In genomic region chr2:11465485-11466306, GRCh38 we compare ENCODE assay signal across 8 cellular contexts. TPM values are rescaled to one million over a fixed set of nuclear protein-coding genes. Genes with fewer than 3 reads are reported as not detected.
DNase-seq lines count a peak whose midpoint lies in the region; ATAC-seq and FAIRE-seq lines count a peak whose summit lies in the region.

Gene E2F6, minus strand, starts transcription at chr2:11466161. Its CDS starts 282 bp downstream, at chr2:11465879.

- peak within 1 kb of the TSS; percentile 64 for H2AFZ ChIP-seq in Karpas-422 (ENCODE audit: low read length)

- no peaks in the 10 kb centered on the region for H3K9me2 ChIP-seq in Karpas-422 (replicated peaks; ENCODE audit: insufficient read depth, low read length)

- no peaks in the 10 kb centered on the region for H3K27me3 ChIP-seq in Karpas-422 (ENCODE audit: low read length)
- H3K27me3 ChIP-seq in esophagus (ENCODE audit: control insufficient read depth in 1 of 2, insufficient read depth in 2 of 2, low read length in 2 of 2): no peaks in the 10 kb centered on the region
- H3K27me3 ChIP-seq in muscle layer of duodenum (ENCODE audit: low read depth, low read length): no peaks in the 10 kb centered on the region

- peak; percentile 69 for ATAC-seq in GM21723 (IDR thresholded peaks at IDR 0.05; ENCODE audit: unreplicated experiment)

- H3K27ac ChIP-seq in Karpas-422 (ENCODE audit: low read length): peak within 1 kb of the TSS; percentile 10
- H3K27ac ChIP-seq in esophagus (ENCODE audit: low read depth in 2 of 2, low read length in 1 of 2): peak within 1 kb of the TSS; percentile 89 to 92
- H3K27ac ChIP-seq in muscle layer of duodenum (ENCODE audit: low read length): peak within 1 kb of the TSS; percentile 18

- peak within 1 kb of the TSS; percentile 90 for H3K4me2 ChIP-seq in Karpas-422 (ENCODE audit: low read depth, low read length, poor library complexity, severe bottlenecking)

- peaks cover 10% of the 10 kb centered on the region; the same call in 1 of the 2 replicates for H3K36me3 ChIP-seq in Karpas-422 (ENCODE audit: insufficient read depth, low read length)
- no peaks in the 10 kb centered on the region for H3K36me3 ChIP-seq in esophagus (ENCODE audit: control insufficient read depth in 2 of 2, insufficient read depth in 2 of 2, low read length in 1 of 2)
- peaks cover 0 to 7% of the 10 kb centered on the region in 2 donors for H3K36me3 ChIP-seq in muscle layer of duodenum (ENCODE audit: control insufficient read depth in 1 of 2, insufficient read depth in 2 of 2, low read length in 2 of 2)

- peak; percentile 49 for FAIRE-seq in RCC 7860 (lab: Jason Lieb, UNC)

- H3K9me3 ChIP-seq in Karpas-422 (ENCODE audit: low read length): no peaks in the 10 kb centered on the region
- no peaks in the 10 kb centered on the region for H3K9me3 ChIP-seq in esophagus (ENCODE audit: control insufficient read depth in 2 of 2, insufficient read depth in 1 of 2, low read depth in 1 of 2, low read length in 1 of 2)
- no peaks in the 10 kb centered on the region for H3K9me3 ChIP-seq in muscle layer of duodenum (ENCODE audit: control insufficient read depth in 1 of 2, low read length in 2 of 2)

- H3K4me3 ChIP-seq in Karpas-422 (ENCODE audit: low read length) (peak within 1 kb of the TSS; percentile 77), esophagus (ENCODE audit: low read depth in 1 of 2, low read length in 2 of 2) (peak within 1 kb of the TSS; percentile 63 to 77), muscle layer of duodenum (ENCODE audit: low read depth in 1 of 2, low read length in 2 of 2) (peak within 1 kb of the TSS; percentile 60 to 77)

- WGBS in esophagus, 2 donors: 0 to 1% methylated on average over 66 to 86 of the region's 86 CpGs

- peaks cover 77% of the 10 kb centered on the region for H3K79me2 ChIP-seq in Karpas-422 (ENCODE audit: low read length)

- H3K4me1 ChIP-seq in Karpas-422 (ENCODE audit: low read length): peaks cover 35% of the 10 kb centered on the region
- peaks cover 0 to 4% of the 10 kb centered on the region in 2 donors for H3K4me1 ChIP-seq in esophagus (ENCODE audit: control insufficient read depth in 2 of 2, insufficient read depth in 2 of 2, low read length in 1 of 2)
- H3K4me1 ChIP-seq in muscle layer of duodenum (ENCODE audit: control insufficient read depth in 1 of 2, insufficient read depth in 2 of 2, low read length in 2 of 2): peaks cover 3 to 43% of the 10 kb centered on the region in 2 donors

- DNase-seq in DMS153 (lab: John Stamatoyannopoulos, UW) (peak; percentile 90), Karpas-422 (peak; percentile 89), RCC 7860 (ENCODE audit: low spot score) (peak; percentile 89)
- DNase-seq in activated T-cell treated with anti-CD3 and anti-CD28 coated beads, Interleukin-2, amount 50 U/mL, for 48 hours: peak; percentile 92
- DNase-seq in stimulated activated CD8-positive, alpha-beta memory T cell treated with anti-CD3 and anti-CD28 coated beads, Interleukin-7, amount 100 ng/mL, for 24 hours (ENCODE audit: low read depth): peak; percentile 64

- H4K20me1 ChIP-seq in Karpas-422 (ENCODE audit: insufficient read depth, low read depth, low read length): no peaks in the 10 kb centered on the region

- peak within 1 kb of the TSS; percentile 80 for H3K9ac ChIP-seq in Karpas-422 (ENCODE audit: low read length)

RNA-seq across cellular contexts. Expression of gene E2F6, which starts in this region (rescaled TPM):
- total RNA-seq in Karpas-422 (2014; rRNA removed; shearing (Covaris generic); ENCODE audit: low replicate concordance): 11.5 and 14.6 TPM in 2 replicates
- 1 to 10 TPM; 4.2 to 4.9 TPM for polyA plus RNA-seq in esophagus

Comparison
In these comparisons a context has a peak if more than half of its experiments do, and no peak if none do; other contexts are left out.
1. Peak in every context shown above with its lines: DNase-seq, ATAC-seq, H3K4me3 ChIP-seq and H3K27ac ChIP-seq.
2. H3K27ac ChIP-seq: peak in every context shown above with its lines; median percentile 90 in esophagus; 18 in muscle layer of duodenum; 10 in Karpas-422.